Comparison of ENCODE assay signal across 8 cellular contexts in the genomic region with DNA sequence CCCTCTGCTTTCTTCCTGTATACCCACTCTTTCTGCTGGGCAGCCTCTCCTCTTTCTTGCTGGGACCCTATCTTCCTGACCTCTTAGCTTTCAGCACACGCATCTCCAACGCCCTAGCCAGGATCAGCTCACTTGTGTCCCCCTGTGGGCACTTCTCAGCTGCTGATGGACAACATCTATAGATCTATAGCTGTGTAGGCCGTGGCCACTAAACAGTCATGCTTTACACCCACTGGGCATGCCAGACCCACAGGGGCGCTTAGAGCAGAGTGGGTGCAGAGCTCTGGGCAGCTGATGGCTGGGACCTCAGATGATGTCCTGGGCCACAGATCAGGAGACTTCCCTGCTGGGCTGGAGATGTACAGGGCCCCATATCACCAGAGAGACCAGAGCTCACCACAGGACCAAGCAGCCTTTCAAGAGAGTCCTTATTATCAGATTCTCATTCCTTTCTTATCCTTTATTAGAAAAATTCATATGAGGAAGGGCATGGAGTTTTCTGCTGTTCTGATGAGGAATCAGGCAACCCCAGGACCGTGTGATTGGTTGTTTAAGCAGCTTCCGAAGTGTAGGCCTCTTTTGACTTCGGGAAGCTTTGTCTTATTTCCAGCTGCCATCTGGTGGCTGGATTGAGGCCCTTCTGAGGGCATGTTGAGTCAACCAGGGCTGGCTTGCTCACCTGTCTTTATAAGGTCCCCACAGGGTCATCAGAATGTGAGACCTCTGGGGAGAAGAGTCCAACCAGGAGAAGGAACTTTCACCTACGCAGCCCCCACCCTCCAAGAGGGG.
DNase-seq lines count a peak whose midpoint lies in the region; ATAC-seq and TF ChIP-seq lines count a peak whose summit lies in the region.

No MANE protein-coding gene starts in this region.

- CTCF ChIA-PET in activated CD4-positive, alpha-beta memory T cell treated with anti-CD3 and anti-CD28 coated beads for 36 hours (lab: Charles Lee): interaction anchor here (0.6 to 7.1 kb wide), 35 partner anchors 9 to 329 kb away, joined by 3 to 266 read pairs (median 5); a partner anchor contains a TSS

- no peaks in the 10 kb centered on the region for H3K27me3 Mint-ChIP-seq in activated CD4-positive, alpha-beta memory T cell treated with anti-CD3 and anti-CD28 coated beads for 36 hours
- H3K27me3 Mint-ChIP-seq in stimulated activated naive CD8-positive, alpha-beta T cell treated with anti-CD3 and anti-CD28 coated beads, Interleukin-15, amount 100 ng/mL, for 72 hours: no peaks in the 10 kb centered on the region

- DNase-seq in AG09319 (ENCODE audit: extremely low read depth, low read depth): peak; percentile 66
- peak; percentile 83 for DNase-seq in GM13977 (ENCODE audit: low spot score)
- peak; percentile 45 to 65 for DNase-seq in NCI-H446 (lab: John Stamatoyannopoulos, UW)
- peak; percentile 77 for DNase-seq in activated CD4-positive, alpha-beta memory T cell treated with anti-CD3 and anti-CD28 coated beads for 36 hours
- DNase-seq in epithelial cell of esophagus (ENCODE audit: low read depth): peak; percentile 84
- DNase-seq in myocyte (ENCODE audit: low read depth): peak; percentile 87
- peak; percentile 45 to 63 for DNase-seq in stimulated activated naive CD8-positive, alpha-beta T cell treated with anti-CD3 and anti-CD28 coated beads, Interleukin-15, amount 100 ng/mL, for 72 hours

- peaks cover 1% of the 10 kb centered on the region for H3K36me3 Mint-ChIP-seq in activated CD4-positive, alpha-beta memory T cell treated with anti-CD3 and anti-CD28 coated beads for 36 hours

- no peak overlapping the region for H3K4me3 ChIP-seq in epithelial cell of esophagus (ENCODE audit: low read length)

- no peak overlapping the region for H3K27ac Mint-ChIP-seq in activated CD4-positive, alpha-beta memory T cell treated with anti-CD3 and anti-CD28 coated beads for 36 hours
- H3K27ac Mint-ChIP-seq in stimulated activated naive CD8-positive, alpha-beta T cell treated with anti-CD3 and anti-CD28 coated beads, Interleukin-15, amount 100 ng/mL, for 72 hours: peak overlapping the region in 1 of 2 donors; percentile 28

- peaks cover 7% of the 10 kb centered on the region for H3K9me3 Mint-ChIP-seq in activated CD4-positive, alpha-beta memory T cell treated with anti-CD3 and anti-CD28 coated beads for 36 hours
- H3K9me3 Mint-ChIP-seq in stimulated activated naive CD8-positive, alpha-beta T cell treated with anti-CD3 and anti-CD28 coated beads, Interleukin-15, amount 100 ng/mL, for 72 hours: no peaks in the 10 kb centered on the region

- TF ChIP-seq CTCF in AG09319 (IDR thresholded peaks at IDR 0.05; ENCODE audit: low read depth, low read length) (peak; percentile 94), GM13977 (IDR thresholded peaks at IDR 0.05; ENCODE audit: extremely low read depth, insufficient read depth, missing control alignments) (peak; percentile 85), epithelial cell of esophagus (IDR thresholded peaks at IDR 0.05; ENCODE audit: insufficient read depth, low read depth, low read length, missing control alignments) (peak; percentile 92)

- H3K4me3 Mint-ChIP-seq in activated CD4-positive, alpha-beta memory T cell treated with anti-CD3 and anti-CD28 coated beads for 36 hours: no peak overlapping the region
- H3K4me3 Mint-ChIP-seq in stimulated activated naive CD8-positive, alpha-beta T cell treated with anti-CD3 and anti-CD28 coated beads, Interleukin-15, amount 100 ng/mL, for 72 hours: no peak overlapping the region

- intact Hi-C loops in activated CD4-positive, alpha-beta memory T cell treated with anti-CD3 and anti-CD28 coated beads for 36 hours (cut with micrococcal nuclease): loop anchor here (1.0 kb wide), 1 partner anchor 121 kb away; no protein-coding TSS in a partner anchor

- in situ Hi-C loops in GM13977 (cut with MboI; ENCODE audit: low pct_unique_long_range_greater_than_20kb, low sequenced_read_pairs, unreplicated experiment): loop anchor here (5.0 kb wide), 1 partner anchor 118 kb away; a partner anchor contains a TSS

- no peaks in the 10 kb centered on the region for H3K4me1 Mint-ChIP-seq in activated CD4-positive, alpha-beta memory T cell treated with anti-CD3 and anti-CD28 coated beads for 36 hours (ENCODE audit: low read depth)
- no peaks in the 10 kb centered on the region for H3K4me1 Mint-ChIP-seq in stimulated activated naive CD8-positive, alpha-beta T cell treated with anti-CD3 and anti-CD28 coated beads, Interleukin-15, amount 100 ng/mL, for 72 hours

- peak; percentile 90 for ATAC-seq in stimulated activated naive CD8-positive, alpha-beta T cell treated with anti-CD3 and anti-CD28 coated beads, Interleukin-15, amount 100 ng/mL, for 72 hours
- ATAC-seq in HG02870 (IDR thresholded peaks at IDR 0.05; ENCODE audit: unreplicated experiment): no peak

- POLR2A ChIA-PET in activated CD4-positive, alpha-beta memory T cell treated with anti-CD3 and anti-CD28 coated beads for 36 hours (lab: Charles Lee): interaction anchor here (0.8 to 2.4 kb wide), 2 partner anchors 14 to 120 kb away, joined by 3 to 17 read pairs; a partner anchor contains a TSS
